18 cellular contexts compared by ENCODE assay signal in the genomic region with DNA sequence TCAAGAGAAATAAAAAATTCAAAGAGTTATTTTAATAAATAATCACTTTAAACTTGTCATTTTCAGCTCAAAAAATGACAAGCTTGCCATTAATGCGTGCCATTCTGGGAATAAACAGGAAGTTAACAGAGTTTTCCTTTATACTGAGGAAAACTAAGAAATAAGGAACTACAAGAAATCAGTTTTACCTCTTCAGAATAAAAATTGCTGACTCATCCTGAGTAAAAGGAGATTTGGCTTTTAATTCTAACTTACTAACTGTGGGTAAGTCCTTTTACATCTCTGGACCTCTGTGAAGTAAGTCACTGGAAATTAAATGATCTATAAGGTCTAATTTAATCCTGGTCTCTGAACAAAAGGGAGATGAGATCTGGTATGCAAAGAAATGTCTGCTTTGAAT. TPM values are rescaled to one million over a fixed set of nuclear protein-coding genes. Genes with fewer than 3 reads are reported as not detected.
DNase-seq lines count a peak whose midpoint lies in the region; TF ChIP-seq lines count a peak whose summit lies in the region.
"Had no signal": no experiment of that assay in that cellular context is flagged by ENCODE, and none has a peak within 500 bp of the region (broad histone marks: within the 10 kb centered on the region; RNA-seq: fewer than 3 reads in every experiment).

No MANE protein-coding gene starts in this region.

- intact Hi-C loops in Calu3 (cut with micrococcal nuclease; ENCODE audit: unreplicated experiment), result loop anchor here (5.0 kb wide), 1 partner anchor 48 kb away; no protein-coding TSS in a partner anchor

- H3K79me2 ChIP-seq in SU-DHL-6 (ENCODE audit: insufficient read depth, low read length), result peaks cover 4% of the 10 kb centered on the region; the same call in 1 of the 2 replicates

- no peak overlapping the region for H2AFZ ChIP-seq in SU-DHL-6 (ENCODE audit: low read depth, low read length, severe bottlenecking)

- H3K4me3 ChIP-seq in SU-DHL-6 (ENCODE audit: insufficient read depth, low read length, poor library complexity, severe bottlenecking) (no peak overlapping the region), fibroblast of the aortic adventitia (ENCODE audit: low read depth, low read length) (no peak overlapping the region)
- H3K4me3 ChIP-seq: dorsolateral prefrontal cortex, upper lobe of right lung had no signal

- H3K27ac ChIP-seq in SU-DHL-6 (ENCODE audit: low read depth, low read length), result peak overlapping the region; percentile 23; the same call in 1 of the 2 replicates
- H3K27ac ChIP-seq: upper lobe of right lung had no signal

- peaks cover 2% of the 10 kb centered on the region for H3K9me3 Mint-ChIP-seq in activated naive CD8-positive, alpha-beta T cell (ENCODE audit: low read depth)
- H3K9me3 Mint-ChIP-seq in activated naive CD8-positive, alpha-beta T cell treated with anti-CD3 and anti-CD28 coated beads for 36 hours, result peaks cover 2% of the 10 kb centered on the region
- no peaks in the 10 kb centered on the region for H3K9me3 Mint-ChIP-seq in Calu3 (ENCODE audit: low read depth, unreplicated experiment)
- H3K9me3 Mint-ChIP-seq: IgD-negative memory B cell had no signal

- peaks cover 17% of the 10 kb centered on the region for H3F3A ChIP-seq in SU-DHL-6 (ENCODE audit: insufficient read depth)

- DNase-seq in activated naive CD8-positive, alpha-beta T cell treated with anti-CD3 and anti-CD28 coated beads for 36 hours, result no peak
- peak; percentile 39 for DNase-seq in fibroblast of the aortic adventitia (ENCODE audit: low read depth)
- DNase-seq in NCI-H2029 (lab: John Stamatoyannopoulos, UW), result no peak
- no peak for DNase-seq in NK-92 (lab: John Stamatoyannopoulos, UW; ENCODE audit: unreplicated experiment)
- DNase-seq in Calu3, result no peak
- DNase-seq in NCI-H2029 treated with DMSO at 0.1 percent for 48 hours (lab: John Stamatoyannopoulos, UW), result no peak
- DNase-seq: activated CD8-positive, alpha-beta memory T cell treated with anti-CD3 and anti-CD28 coated beads, Interleukin-2, amount 50 U/mL, for 4 hours; DMS79 treated with DMSO at 0.1 percent for 48 hours; dorsolateral prefrontal cortex; foreskin melanocyte; midbrain; SHP77; stimulated activated CD4-positive, alpha-beta T cell treated with anti-CD3 and anti-CD28 coated beads, Interleukin-1b, Interleukin-23, amount 100 ng/mL, for 48 hours; upper lobe of right lung had no signal

- no peaks in the 10 kb centered on the region for H4K20me1 ChIP-seq in SU-DHL-6 (ENCODE audit: low read depth, low read length)

- H3K27me3 ChIP-seq in SU-DHL-6 (ENCODE audit: low read length), result no peaks in the 10 kb centered on the region
- H3K27me3 ChIP-seq: dorsolateral prefrontal cortex, upper lobe of right lung had no signal

- peaks cover 8% of the 10 kb centered on the region for H3K4me1 Mint-ChIP-seq in activated naive CD8-positive, alpha-beta T cell (ENCODE audit: low read depth)
- peaks cover 4% of the 10 kb centered on the region for H3K4me1 Mint-ChIP-seq in activated naive CD8-positive, alpha-beta T cell treated with anti-CD3 and anti-CD28 coated beads for 36 hours
- H3K4me1 Mint-ChIP-seq in Calu3 (ENCODE audit: low read depth, unreplicated experiment), result no peaks in the 10 kb centered on the region

- no peak overlapping the region for H3K4me2 ChIP-seq in SU-DHL-6 (ENCODE audit: low read depth, low read length, poor library complexity, severe bottlenecking)

- H3K27ac Mint-ChIP-seq in activated naive CD8-positive, alpha-beta T cell, result peak overlapping the region; percentile 51
- H3K27ac Mint-ChIP-seq in activated naive CD8-positive, alpha-beta T cell treated with anti-CD3 and anti-CD28 coated beads for 36 hours, result no peak overlapping the region
- H3K27ac Mint-ChIP-seq in Calu3 (ENCODE audit: unreplicated experiment), result no peak overlapping the region
- H3K27ac Mint-ChIP-seq: IgD-negative memory B cell, progenitor cell of endocrine pancreas had no signal

- no peak overlapping the region for H3K4me3 Mint-ChIP-seq in activated naive CD8-positive, alpha-beta T cell
- no peak overlapping the region for H3K4me3 Mint-ChIP-seq in activated naive CD8-positive, alpha-beta T cell treated with anti-CD3 and anti-CD28 coated beads for 36 hours
- H3K4me3 Mint-ChIP-seq in Calu3 (ENCODE audit: low read depth, unreplicated experiment), result no peak overlapping the region
- H3K4me3 Mint-ChIP-seq: IgD-negative memory B cell had no signal

- BruUV-seq in Calu3 (replicated peaks; lab: Mats Ljungman, UMichigan), result no TSS peak

- H3K9ac ChIP-seq in SU-DHL-6 (ENCODE audit: low read length), result no peak overlapping the region

- no peaks in the 10 kb centered on the region for H3K9me2 ChIP-seq in SU-DHL-6 (replicated peaks; ENCODE audit: insufficient read depth, low read length)

- no peaks in the 10 kb centered on the region for H3K27me3 Mint-ChIP-seq in activated naive CD8-positive, alpha-beta T cell
- no peaks in the 10 kb centered on the region for H3K27me3 Mint-ChIP-seq in activated naive CD8-positive, alpha-beta T cell treated with anti-CD3 and anti-CD28 coated beads for 36 hours
- no peaks in the 10 kb centered on the region for H3K27me3 Mint-ChIP-seq in Calu3 (ENCODE audit: unreplicated experiment)
- H3K27me3 Mint-ChIP-seq: IgD-negative memory B cell, progenitor cell of endocrine pancreas had no signal

- H3K9me3 ChIP-seq in SU-DHL-6 (ENCODE audit: insufficient read depth, low read length), result no peaks in the 10 kb centered on the region
- H3K9me3 ChIP-seq: upper lobe of right lung had no signal

- H3K36me3 ChIP-seq in SU-DHL-6 (ENCODE audit: low read length), result peaks cover 62% of the 10 kb centered on the region

- CTCF ChIA-PET in Calu3 (lab: Charles Lee), result interaction anchor here (0.7 kb wide), 1 partner anchor 353 kb away, joined by 6 read pairs; no protein-coding TSS in a partner anchor

- TF ChIP-seq CTCF in SU-DHL-6 (IDR thresholded peaks at IDR 0.05; ENCODE audit: insufficient read depth, low read length, poor library complexity, severe bottlenecking), result no peak
- no peak for TF ChIP-seq CTCF in fibroblast of the aortic adventitia (IDR thresholded peaks at IDR 0.05; ENCODE audit: insufficient read depth, low read length)
- TF ChIP-seq CTCF in Calu3 (IDR thresholded peaks at IDR 0.05; ENCODE audit: unreplicated experiment), result no peak

- H3K36me3 Mint-ChIP-seq in activated naive CD8-positive, alpha-beta T cell, result peaks cover 21% of the 10 kb centered on the region
- H3K36me3 Mint-ChIP-seq in activated naive CD8-positive, alpha-beta T cell treated with anti-CD3 and anti-CD28 coated beads for 36 hours, result peaks cover 43% of the 10 kb centered on the region
- peaks cover 36% of the 10 kb centered on the region for H3K36me3 Mint-ChIP-seq in Calu3 (ENCODE audit: insufficient read depth, unreplicated experiment)

RNA-seq across cellular contexts. Expression of gene CEBPZ, which starts 16.1 kb away (rescaled TPM):
- 100 to 1,000 TPM; 102 to 119 TPM for total RNA-seq in activated naive CD8-positive, alpha-beta T cell treated with anti-CD3 and anti-CD28 coated beads for 36 hours
- total RNA-seq in fibroblast of the aortic adventitia (ENCODE audit: low replicate concordance) (64.3 and 104 TPM in 2 replicates), Calu3 (2022) (60.7 and 64.9 TPM in 2 replicates)

RNA-seq across cellular contexts. Expression of gene NDUFAF7, which starts 16.2 kb away (rescaled TPM):
- total RNA-seq in activated naive CD8-positive, alpha-beta T cell treated with anti-CD3 and anti-CD28 coated beads for 36 hours, result 10 to 100 TPM; 20.9 to 21.3 TPM
- total RNA-seq in fibroblast of the aortic adventitia (ENCODE audit: low replicate concordance) (11.1 and 37.9 TPM in 2 replicates), Calu3 (2022) (20.4 and 22.3 TPM in 2 replicates)

RNA-seq across cellular contexts. Expression of gene CEBPZOS, which starts 19.0 kb away (rescaled TPM):
- total RNA-seq in activated naive CD8-positive, alpha-beta T cell treated with anti-CD3 and anti-CD28 coated beads for 36 hours, result 10 to 100 TPM; 37.3 to 38.8 TPM
- total RNA-seq in fibroblast of the aortic adventitia (ENCODE audit: low replicate concordance) (17.7 and 27.6 TPM in 2 replicates), Calu3 (2022) (37.6 and 40.7 TPM in 2 replicates)

RNA-seq across cellular contexts. Expression of gene SULT6B1, which starts 26.8 kb away (rescaled TPM):
- total RNA-seq in activated naive CD8-positive, alpha-beta T cell treated with anti-CD3 and anti-CD28 coated beads for 36 hours, result not detected
- total RNA-seq in fibroblast of the aortic adventitia (ENCODE audit: low replicate concordance) (not detected in 2 replicates), Calu3 (2022) (not detected in 2 replicates)
- total RNA-seq: dorsolateral prefrontal cortex, progenitor cell of endocrine pancreas, upper lobe of right lung had no signal

RNA-seq across cellular contexts. Expression of gene EIF2AK2, which starts 58.5 kb away (rescaled TPM):
- 10 to 100 TPM; 68.7 to 74.8 TPM for total RNA-seq in activated naive CD8-positive, alpha-beta T cell treated with anti-CD3 and anti-CD28 coated beads for 36 hours
- total RNA-seq in fibroblast of the aortic adventitia (ENCODE audit: low replicate concordance) (38.8 and 53.8 TPM in 2 replicates), Calu3 (2022) (91.2 and 121 TPM in 2 replicates)
